Comparison of ENCODE assay signal across 1 cellular context in genomic region chr6:85574932-85575598, GRCh38.
TF ChIP-seq lines count a peak whose summit lies in the region.

No MANE protein-coding gene starts in this region.

TF ChIP-seq in HepG2, 621 proteins besides CTCF, POLR2A, EP300 and RAD21 (continued from another document):
- 0 out of 2 replicates have a peak, but pooled peaks have one; percentile 11 for TF ChIP-seq ARID5B (CRISPR knock-in tag; IDR thresholded peaks at IDR 0.05)
- TF ChIP-seq BCL3 (CRISPR knock-in tag; IDR thresholded peaks at IDR 0.05), result no peak
